12 cellular contexts compared by ENCODE assay signal in the genomic region with DNA sequence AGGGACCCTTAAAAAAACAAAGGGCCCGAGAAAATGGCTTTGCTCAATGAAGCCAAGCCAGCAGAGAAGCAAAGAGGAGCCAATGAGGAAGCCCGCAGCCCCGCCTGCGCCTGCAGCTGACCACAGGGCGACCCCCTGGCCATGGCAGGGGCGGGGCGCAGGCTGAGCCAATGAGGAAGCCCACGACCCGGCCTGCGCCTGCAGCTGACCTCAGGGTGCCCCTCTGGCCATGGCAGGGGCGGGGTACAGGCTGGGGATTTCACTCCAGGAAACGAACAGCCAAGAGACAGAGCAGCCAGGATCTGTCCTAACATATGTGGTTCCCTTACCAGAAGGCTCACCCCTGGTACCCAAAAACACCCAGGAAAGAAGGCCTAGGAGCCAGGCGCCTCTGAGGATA.
DNase-seq lines count a peak whose midpoint lies in the region; ATAC-seq and TF ChIP-seq lines count a peak whose summit lies in the region.
"Had no signal": no experiment of that assay in that cellular context is flagged by ENCODE, and none has a peak within 500 bp of the region (broad histone marks: within the 10 kb centered on the region; RNA-seq: fewer than 3 reads in every experiment).

No MANE protein-coding gene starts in this region.

- CTCF ChIA-PET in WTC11 (lab: Charles Lee), result interaction anchor here (0.7 to 1.7 kb wide), 7 partner anchors 8 to 365 kb away, joined by 4 to 8 read pairs (median 6); no protein-coding TSS in a partner anchor

- 55 to 70% (median 57%) methylated on average over 9 to 13 of the region's 13 CpGs for WGBS in stomach, 5 donors

- no peak overlapping the region for H3K9ac ChIP-seq in iPS-18a (ENCODE audit: low read length)

- ATAC-seq in WTC11, result peak; percentile 78
- ATAC-seq in HG02623 (IDR thresholded peaks at IDR 0.05; ENCODE audit: unreplicated experiment), result no peak
- ATAC-seq: left colon had no signal

- TF ChIP-seq CTCF in WTC11 (IDR thresholded peaks at IDR 0.05) (no peak), stomach (IDR thresholded peaks at IDR 0.05) (no peak)

- H3K27me3 ChIP-seq in iPS-18a (ENCODE audit: control insufficient read depth, insufficient read depth, low read length) (no peaks in the 10 kb centered on the region), stomach (no peaks in the 10 kb centered on the region)

- POLR2A ChIA-PET in WTC11 (lab: Charles Lee), result no interaction called here

- H3K4me3 ChIP-seq in iPS-18a (ENCODE audit: low read length) (peak overlapping the region; percentile 28), stomach (no peak overlapping the region)

- TF ChIP-seq POLR2A in stomach (IDR thresholded peaks at IDR 0.05), result no peak

- intact Hi-C loops in stomach (cut with DNase I; ENCODE audit: low total_unique reads), result no loop called here

- TF ChIP-seq EP300 in stomach (IDR thresholded peaks at IDR 0.05), result no peak

- peaks cover 87% of the 10 kb centered on the region for H3K4me1 Mint-ChIP-seq in activated T-cell treated with anti-CD3 and anti-CD28 coated beads, Interleukin-2, amount 50 U/mL, for 24 hours (ENCODE audit: low read depth)
- H3K4me1 Mint-ChIP-seq in WTC11, result peaks cover 59% of the 10 kb centered on the region

- DNase-seq in activated T-cell treated with anti-CD3 and anti-CD28 coated beads, Interleukin-2, amount 50 U/mL, for 24 hours, result no peak
- no peak for DNase-seq in activated T-cell treated with anti-CD3 and anti-CD28 coated beads, Interleukin-2, amount 50 U/mL, for 48 hours
- peak; percentile 64 for DNase-seq in WTC11 (ENCODE audit: low spot score)
- DNase-seq in stomach, result no peak
- DNase-seq in NCI-H82 (lab: John Stamatoyannopoulos, UW), result no peak
- no peak for DNase-seq in NCI-H2081 (lab: John Stamatoyannopoulos, UW)
- DNase-seq: Kasumi-1, NCI-H526 had no signal

- peaks cover 38% of the 10 kb centered on the region for H3K4me1 ChIP-seq in iPS-18a (ENCODE audit: control insufficient read depth, low read depth, low read length)
- H3K4me1 ChIP-seq in stomach, result peaks cover 28 to 77% (median 61%) of the 10 kb centered on the region in 4 donors

- peak overlapping the region; percentile 83 for H3K27ac Mint-ChIP-seq in activated T-cell treated with anti-CD3 and anti-CD28 coated beads, Interleukin-2, amount 50 U/mL, for 24 hours
- no peak overlapping the region for H3K27ac Mint-ChIP-seq in WTC11

- peaks cover 75% of the 10 kb centered on the region for H3K36me3 Mint-ChIP-seq in activated T-cell treated with anti-CD3 and anti-CD28 coated beads, Interleukin-2, amount 50 U/mL, for 24 hours (ENCODE audit: low read depth)
- H3K36me3 Mint-ChIP-seq in WTC11, result peaks cover 30% of the 10 kb centered on the region

- H3K27me3 Mint-ChIP-seq in activated T-cell treated with anti-CD3 and anti-CD28 coated beads, Interleukin-2, amount 50 U/mL, for 24 hours, result no peaks in the 10 kb centered on the region
- no peaks in the 10 kb centered on the region for H3K27me3 Mint-ChIP-seq in WTC11 (ENCODE audit: low read depth)

- no peaks in the 10 kb centered on the region for H3K9me3 Mint-ChIP-seq in activated T-cell treated with anti-CD3 and anti-CD28 coated beads, Interleukin-2, amount 50 U/mL, for 24 hours
- no peaks in the 10 kb centered on the region for H3K9me3 Mint-ChIP-seq in WTC11
- H3K9me3 Mint-ChIP-seq: activated naive CD4-positive, alpha-beta T cell treated with anti-CD3 and anti-CD28 coated beads for 36 hours had no signal

- H3K4me3 Mint-ChIP-seq in activated T-cell treated with anti-CD3 and anti-CD28 coated beads, Interleukin-2, amount 50 U/mL, for 24 hours, result peak overlapping the region; percentile 32
- H3K4me3 Mint-ChIP-seq in WTC11, result no peak overlapping the region

- no peak overlapping the region for H3K27ac ChIP-seq in iPS-18a (ENCODE audit: low read length)
- H3K27ac ChIP-seq in stomach, result peak overlapping the region; percentile 36 to 68 (median 50)

- H3K36me3 ChIP-seq in iPS-18a (ENCODE audit: control insufficient read depth, low read depth, low read length) (peaks cover 18% of the 10 kb centered on the region), stomach (peaks cover 15 to 44% (median 38%) of the 10 kb centered on the region in 4 donors)

- no peaks in the 10 kb centered on the region for H3K9me3 ChIP-seq in iPS-18a (ENCODE audit: control insufficient read depth, low read depth, low read length)
- H3K9me3 ChIP-seq in stomach, result no peaks in the 10 kb centered on the region

TF ChIP-seq in WTC11, 78 proteins besides CTCF, POLR2A, EP300 and RAD21 (continues in another document):
- TF ChIP-seq TP53 (CRISPR knock-in tag; IDR thresholded peaks at IDR 0.05) (no peak), ETV6 (CRISPR knock-in tag; IDR thresholded peaks at IDR 0.05) (no peak), PRRX2 (CRISPR knock-in tag; IDR thresholded peaks at IDR 0.05) (no peak), ZNF219 (CRISPR knock-in tag; IDR thresholded peaks at IDR 0.05; ENCODE audit: borderline replicate concordance) (no peak), JUN (CRISPR knock-in tag; IDR thresholded peaks at IDR 0.05) (no peak), ZNF423 (CRISPR knock-in tag; IDR thresholded peaks at IDR 0.05) (peak; percentile 42; the same call in 1 of the 2 replicates)
- TF ChIP-seq, protein P1, sequence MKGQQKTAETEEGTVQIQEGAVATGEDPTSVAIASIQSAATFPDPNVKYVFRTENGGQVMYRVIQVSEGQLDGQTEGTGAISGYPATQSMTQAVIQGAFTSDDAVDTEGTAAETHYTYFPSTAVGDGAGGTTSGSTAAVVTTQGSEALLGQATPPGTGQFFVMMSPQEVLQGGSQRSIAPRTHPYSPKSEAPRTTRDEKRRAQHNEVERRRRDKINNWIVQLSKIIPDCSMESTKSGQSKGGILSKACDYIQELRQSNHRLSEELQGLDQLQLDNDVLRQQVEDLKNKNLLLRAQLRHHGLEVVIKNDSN (CRISPR knock-in tag; IDR thresholded peaks at IDR 0.05), result peak; percentile 36; the same call in 1 of the 2 replicates
- TF ChIP-seq, protein P2, sequence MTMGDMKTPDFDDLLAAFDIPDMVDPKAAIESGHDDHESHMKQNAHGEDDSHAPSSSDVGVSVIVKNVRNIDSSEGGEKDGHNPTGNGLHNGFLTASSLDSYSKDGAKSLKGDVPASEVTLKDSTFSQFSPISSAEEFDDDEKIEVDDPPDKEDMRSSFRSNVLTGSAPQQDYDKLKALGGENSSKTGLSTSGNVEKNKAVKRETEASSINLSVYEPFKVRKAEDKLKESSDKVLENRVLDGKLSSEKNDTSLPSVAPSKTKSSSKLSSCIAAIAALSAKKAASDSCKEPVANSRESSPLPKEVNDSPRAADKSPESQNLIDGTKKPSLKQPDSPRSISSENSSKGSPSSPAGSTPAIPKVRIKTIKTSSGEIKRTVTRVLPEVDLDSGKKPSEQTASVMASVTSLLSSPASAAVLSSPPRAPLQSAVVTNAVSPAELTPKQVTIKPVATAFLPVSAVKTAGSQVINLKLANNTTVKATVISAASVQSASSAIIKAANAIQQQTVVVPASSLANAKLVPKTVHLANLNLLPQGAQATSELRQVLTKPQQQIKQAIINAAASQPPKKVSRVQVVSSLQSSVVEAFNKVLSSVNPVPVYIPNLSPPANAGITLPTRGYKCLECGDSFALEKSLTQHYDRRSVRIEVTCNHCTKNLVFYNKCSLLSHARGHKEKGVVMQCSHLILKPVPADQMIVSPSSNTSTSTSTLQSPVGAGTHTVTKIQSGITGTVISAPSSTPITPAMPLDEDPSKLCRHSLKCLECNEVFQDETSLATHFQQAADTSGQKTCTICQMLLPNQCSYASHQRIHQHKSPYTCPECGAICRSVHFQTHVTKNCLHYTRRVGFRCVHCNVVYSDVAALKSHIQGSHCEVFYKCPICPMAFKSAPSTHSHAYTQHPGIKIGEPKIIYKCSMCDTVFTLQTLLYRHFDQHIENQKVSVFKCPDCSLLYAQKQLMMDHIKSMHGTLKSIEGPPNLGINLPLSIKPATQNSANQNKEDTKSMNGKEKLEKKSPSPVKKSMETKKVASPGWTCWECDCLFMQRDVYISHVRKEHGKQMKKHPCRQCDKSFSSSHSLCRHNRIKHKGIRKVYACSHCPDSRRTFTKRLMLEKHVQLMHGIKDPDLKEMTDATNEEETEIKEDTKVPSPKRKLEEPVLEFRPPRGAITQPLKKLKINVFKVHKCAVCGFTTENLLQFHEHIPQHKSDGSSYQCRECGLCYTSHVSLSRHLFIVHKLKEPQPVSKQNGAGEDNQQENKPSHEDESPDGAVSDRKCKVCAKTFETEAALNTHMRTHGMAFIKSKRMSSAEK (CRISPR knock-in tag; IDR thresholded peaks at IDR 0.05; ENCODE audit: borderline replicate concordance), result no peak
- TF ChIP-seq, protein P3, sequence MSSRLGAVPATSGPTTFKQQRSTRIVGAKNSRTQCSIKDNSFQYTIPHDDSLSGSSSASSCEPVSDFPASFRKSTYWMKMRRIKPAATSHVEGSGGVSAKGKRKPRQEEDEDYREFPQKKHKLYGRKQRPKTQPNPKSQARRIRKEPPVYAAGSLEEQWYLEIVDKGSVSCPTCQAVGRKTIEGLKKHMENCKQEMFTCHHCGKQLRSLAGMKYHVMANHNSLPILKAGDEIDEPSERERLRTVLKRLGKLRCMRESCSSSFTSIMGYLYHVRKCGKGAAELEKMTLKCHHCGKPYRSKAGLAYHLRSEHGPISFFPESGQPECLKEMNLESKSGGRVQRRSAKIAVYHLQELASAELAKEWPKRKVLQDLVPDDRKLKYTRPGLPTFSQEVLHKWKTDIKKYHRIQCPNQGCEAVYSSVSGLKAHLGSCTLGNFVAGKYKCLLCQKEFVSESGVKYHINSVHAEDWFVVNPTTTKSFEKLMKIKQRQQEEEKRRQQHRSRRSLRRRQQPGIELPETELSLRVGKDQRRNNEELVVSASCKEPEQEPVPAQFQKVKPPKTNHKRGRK (CRISPR knock-in tag; IDR thresholded peaks at IDR 0.05; ENCODE audit: borderline replicate concordance), result no peak
- TF ChIP-seq, protein P4, sequence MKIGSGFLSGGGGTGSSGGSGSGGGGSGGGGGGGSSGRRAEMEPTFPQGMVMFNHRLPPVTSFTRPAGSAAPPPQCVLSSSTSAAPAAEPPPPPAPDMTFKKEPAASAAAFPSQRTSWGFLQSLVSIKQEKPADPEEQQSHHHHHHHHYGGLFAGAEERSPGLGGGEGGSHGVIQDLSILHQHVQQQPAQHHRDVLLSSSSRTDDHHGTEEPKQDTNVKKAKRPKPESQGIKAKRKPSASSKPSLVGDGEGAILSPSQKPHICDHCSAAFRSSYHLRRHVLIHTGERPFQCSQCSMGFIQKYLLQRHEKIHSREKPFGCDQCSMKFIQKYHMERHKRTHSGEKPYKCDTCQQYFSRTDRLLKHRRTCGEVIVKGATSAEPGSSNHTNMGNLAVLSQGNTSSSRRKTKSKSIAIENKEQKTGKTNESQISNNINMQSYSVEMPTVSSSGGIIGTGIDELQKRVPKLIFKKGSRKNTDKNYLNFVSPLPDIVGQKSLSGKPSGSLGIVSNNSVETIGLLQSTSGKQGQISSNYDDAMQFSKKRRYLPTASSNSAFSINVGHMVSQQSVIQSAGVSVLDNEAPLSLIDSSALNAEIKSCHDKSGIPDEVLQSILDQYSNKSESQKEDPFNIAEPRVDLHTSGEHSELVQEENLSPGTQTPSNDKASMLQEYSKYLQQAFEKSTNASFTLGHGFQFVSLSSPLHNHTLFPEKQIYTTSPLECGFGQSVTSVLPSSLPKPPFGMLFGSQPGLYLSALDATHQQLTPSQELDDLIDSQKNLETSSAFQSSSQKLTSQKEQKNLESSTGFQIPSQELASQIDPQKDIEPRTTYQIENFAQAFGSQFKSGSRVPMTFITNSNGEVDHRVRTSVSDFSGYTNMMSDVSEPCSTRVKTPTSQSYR (CRISPR knock-in tag; IDR thresholded peaks at IDR 0.05), result no peak
